In the genomic region with DNA sequence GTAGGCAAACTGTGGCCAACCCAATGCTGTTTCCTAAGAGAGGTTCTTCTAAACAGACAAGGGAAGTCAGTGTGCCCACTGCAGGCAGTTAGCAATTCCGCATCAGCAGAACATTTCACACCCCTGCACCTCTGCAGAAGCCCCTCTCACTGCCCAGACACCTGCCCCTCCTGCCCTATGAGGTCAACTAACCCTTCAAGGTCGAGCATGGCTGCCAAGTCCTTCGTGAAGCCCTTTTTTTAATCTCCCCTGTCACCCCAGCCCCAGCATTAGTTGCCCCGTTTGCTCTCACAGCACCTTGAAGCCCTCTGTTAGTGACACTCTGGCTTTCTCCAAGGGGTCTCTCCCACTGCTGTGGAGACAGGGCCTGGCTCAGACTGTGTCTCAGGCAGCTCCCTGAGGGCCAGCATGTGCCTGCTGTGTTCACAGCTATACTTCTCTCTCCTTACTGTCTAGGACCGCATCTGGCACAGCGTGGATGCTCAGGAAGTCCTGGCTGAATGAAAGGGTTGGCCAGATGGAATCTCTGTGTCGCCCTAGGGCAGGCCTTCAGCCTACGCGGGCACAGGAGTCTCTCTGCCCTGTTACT, we compare ENCODE assay signal across 1 cellular context.
TF ChIP-seq lines count a peak whose summit lies in the region.

No MANE protein-coding gene starts in this region.

TF ChIP-seq in HepG2, 621 proteins besides CTCF, POLR2A, EP300 and RAD21 (continued from another document):
- TF ChIP-seq, protein P1, sequence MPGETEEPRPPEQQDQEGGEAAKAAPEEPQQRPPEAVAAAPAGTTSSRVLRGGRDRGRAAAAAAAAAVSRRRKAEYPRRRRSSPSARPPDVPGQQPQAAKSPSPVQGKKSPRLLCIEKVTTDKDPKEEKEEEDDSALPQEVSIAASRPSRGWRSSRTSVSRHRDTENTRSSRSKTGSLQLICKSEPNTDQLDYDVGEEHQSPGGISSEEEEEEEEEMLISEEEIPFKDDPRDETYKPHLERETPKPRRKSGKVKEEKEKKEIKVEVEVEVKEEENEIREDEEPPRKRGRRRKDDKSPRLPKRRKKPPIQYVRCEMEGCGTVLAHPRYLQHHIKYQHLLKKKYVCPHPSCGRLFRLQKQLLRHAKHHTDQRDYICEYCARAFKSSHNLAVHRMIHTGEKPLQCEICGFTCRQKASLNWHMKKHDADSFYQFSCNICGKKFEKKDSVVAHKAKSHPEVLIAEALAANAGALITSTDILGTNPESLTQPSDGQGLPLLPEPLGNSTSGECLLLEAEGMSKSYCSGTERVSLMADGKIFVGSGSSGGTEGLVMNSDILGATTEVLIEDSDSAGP (CRISPR knock-in tag; IDR thresholded peaks at IDR 0.05; ENCODE audit: borderline replicate concordance) = peak; percentile 60; the same call in 1 of the 2 replicates
- TF ChIP-seq RBM22 (optimal IDR thresholded peaks at IDR 0.05; ENCODE audit: low read length) = peak; percentile 3
- TF ChIP-seq ZC3H13 (CRISPR knock-in tag; IDR thresholded peaks at IDR 0.05) = no peak
- TF ChIP-seq, protein P2, sequence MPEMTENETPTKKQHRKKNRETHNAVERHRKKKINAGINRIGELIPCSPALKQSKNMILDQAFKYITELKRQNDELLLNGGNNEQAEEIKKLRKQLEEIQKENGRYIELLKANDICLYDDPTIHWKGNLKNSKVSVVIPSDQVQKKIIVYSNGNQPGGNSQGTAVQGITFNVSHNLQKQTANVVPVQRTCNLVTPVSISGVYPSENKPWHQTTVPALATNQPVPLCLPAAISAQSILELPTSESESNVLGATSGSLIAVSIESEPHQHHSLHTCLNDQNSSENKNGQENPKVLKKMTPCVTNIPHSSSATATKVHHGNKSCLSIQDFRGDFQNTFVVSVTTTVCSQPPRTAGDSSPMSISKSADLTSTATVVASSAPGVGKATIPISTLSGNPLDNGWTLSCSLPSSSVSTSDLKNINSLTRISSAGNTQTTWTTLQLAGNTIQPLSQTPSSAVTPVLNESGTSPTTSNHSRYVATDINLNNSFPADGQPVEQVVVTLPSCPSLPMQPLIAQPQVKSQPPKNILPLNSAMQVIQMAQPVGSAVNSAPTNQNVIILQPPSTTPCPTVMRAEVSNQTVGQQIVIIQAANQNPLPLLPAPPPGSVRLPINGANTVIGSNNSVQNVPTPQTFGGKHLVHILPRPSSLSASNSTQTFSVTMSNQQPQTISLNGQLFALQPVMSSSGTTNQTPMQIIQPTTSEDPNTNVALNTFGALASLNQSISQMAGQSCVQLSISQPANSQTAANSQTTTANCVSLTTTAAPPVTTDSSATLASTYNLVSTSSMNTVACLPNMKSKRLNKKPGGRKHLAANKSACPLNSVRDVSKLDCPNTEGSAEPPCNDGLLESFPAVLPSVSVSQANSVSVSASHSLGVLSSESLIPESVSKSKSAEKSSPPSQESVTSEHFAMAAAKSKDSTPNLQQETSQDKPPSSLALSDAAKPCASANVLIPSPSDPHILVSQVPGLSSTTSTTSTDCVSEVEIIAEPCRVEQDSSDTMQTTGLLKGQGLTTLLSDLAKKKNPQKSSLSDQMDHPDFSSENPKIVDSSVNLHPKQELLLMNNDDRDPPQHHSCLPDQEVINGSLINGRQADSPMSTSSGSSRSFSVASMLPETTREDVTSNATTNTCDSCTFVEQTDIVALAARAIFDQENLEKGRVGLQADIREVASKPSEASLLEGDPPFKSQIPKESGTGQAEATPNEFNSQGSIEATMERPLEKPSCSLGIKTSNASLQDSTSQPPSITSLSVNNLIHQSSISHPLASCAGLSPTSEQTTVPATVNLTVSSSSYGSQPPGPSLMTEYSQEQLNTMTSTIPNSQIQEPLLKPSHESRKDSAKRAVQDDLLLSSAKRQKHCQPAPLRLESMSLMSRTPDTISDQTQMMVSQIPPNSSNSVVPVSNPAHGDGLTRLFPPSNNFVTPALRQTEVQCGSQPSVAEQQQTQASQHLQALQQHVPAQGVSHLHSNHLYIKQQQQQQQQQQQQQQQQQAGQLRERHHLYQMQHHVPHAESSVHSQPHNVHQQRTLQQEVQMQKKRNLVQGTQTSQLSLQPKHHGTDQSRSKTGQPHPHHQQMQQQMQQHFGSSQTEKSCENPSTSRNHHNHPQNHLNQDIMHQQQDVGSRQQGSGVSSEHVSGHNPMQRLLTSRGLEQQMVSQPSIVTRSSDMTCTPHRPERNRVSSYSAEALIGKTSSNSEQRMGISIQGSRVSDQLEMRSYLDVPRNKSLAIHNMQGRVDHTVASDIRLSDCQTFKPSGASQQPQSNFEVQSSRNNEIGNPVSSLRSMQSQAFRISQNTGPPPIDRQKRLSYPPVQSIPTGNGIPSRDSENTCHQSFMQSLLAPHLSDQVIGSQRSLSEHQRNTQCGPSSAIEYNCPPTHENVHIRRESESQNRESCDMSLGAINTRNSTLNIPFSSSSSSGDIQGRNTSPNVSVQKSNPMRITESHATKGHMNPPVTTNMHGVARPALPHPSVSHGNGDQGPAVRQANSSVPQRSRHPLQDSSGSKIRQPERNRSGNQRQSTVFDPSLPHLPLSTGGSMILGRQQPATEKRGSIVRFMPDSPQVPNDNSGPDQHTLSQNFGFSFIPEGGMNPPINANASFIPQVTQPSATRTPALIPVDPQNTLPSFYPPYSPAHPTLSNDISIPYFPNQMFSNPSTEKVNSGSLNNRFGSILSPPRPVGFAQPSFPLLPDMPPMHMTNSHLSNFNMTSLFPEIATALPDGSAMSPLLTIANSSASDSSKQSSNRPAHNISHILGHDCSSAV (CRISPR knock-in tag; IDR thresholded peaks at IDR 0.05; ENCODE audit: borderline replicate concordance) = no peak
- no peak for TF ChIP-seq TEAD2 (CRISPR knock-in tag; IDR thresholded peaks at IDR 0.05)
- no peak for TF ChIP-seq NCOA5 (CRISPR knock-in tag; IDR thresholded peaks at IDR 0.05)
- TF ChIP-seq ZFP36 (IDR thresholded peaks at IDR 0.05; ENCODE audit: borderline replicate concordance, low read depth, low read length, partially characterized antibody) = no peak
- no peak for TF ChIP-seq NKX3-1 (CRISPR knock-in tag; IDR thresholded peaks at IDR 0.05)
- TF ChIP-seq MBD4 (IDR thresholded peaks at IDR 0.05; ENCODE audit: borderline replicate concordance, low read length) = no peak
- TF ChIP-seq HNRNPUL1 (IDR thresholded peaks at IDR 0.05; ENCODE audit: low read depth, low read length) = no peak
- TF ChIP-seq, protein P3, sequence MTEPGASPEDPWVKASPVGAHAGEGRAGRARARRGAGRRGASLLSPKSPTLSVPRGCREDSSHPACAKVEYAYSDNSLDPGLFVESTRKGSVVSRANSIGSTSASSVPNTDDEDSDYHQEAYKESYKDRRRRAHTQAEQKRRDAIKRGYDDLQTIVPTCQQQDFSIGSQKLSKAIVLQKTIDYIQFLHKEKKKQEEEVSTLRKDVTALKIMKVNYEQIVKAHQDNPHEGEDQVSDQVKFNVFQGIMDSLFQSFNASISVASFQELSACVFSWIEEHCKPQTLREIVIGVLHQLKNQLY (CRISPR knock-in tag; IDR thresholded peaks at IDR 0.05) = no peak
- TF ChIP-seq RXRA (CRISPR knock-in tag; IDR thresholded peaks at IDR 0.05) = no peak
- TF ChIP-seq ZNF432 (CRISPR knock-in tag; IDR thresholded peaks at IDR 0.05; ENCODE audit: borderline replicate concordance) = no peak
- no peak for TF ChIP-seq CBFB (CRISPR knock-in tag; IDR thresholded peaks at IDR 0.05)
- TF ChIP-seq, protein P4, sequence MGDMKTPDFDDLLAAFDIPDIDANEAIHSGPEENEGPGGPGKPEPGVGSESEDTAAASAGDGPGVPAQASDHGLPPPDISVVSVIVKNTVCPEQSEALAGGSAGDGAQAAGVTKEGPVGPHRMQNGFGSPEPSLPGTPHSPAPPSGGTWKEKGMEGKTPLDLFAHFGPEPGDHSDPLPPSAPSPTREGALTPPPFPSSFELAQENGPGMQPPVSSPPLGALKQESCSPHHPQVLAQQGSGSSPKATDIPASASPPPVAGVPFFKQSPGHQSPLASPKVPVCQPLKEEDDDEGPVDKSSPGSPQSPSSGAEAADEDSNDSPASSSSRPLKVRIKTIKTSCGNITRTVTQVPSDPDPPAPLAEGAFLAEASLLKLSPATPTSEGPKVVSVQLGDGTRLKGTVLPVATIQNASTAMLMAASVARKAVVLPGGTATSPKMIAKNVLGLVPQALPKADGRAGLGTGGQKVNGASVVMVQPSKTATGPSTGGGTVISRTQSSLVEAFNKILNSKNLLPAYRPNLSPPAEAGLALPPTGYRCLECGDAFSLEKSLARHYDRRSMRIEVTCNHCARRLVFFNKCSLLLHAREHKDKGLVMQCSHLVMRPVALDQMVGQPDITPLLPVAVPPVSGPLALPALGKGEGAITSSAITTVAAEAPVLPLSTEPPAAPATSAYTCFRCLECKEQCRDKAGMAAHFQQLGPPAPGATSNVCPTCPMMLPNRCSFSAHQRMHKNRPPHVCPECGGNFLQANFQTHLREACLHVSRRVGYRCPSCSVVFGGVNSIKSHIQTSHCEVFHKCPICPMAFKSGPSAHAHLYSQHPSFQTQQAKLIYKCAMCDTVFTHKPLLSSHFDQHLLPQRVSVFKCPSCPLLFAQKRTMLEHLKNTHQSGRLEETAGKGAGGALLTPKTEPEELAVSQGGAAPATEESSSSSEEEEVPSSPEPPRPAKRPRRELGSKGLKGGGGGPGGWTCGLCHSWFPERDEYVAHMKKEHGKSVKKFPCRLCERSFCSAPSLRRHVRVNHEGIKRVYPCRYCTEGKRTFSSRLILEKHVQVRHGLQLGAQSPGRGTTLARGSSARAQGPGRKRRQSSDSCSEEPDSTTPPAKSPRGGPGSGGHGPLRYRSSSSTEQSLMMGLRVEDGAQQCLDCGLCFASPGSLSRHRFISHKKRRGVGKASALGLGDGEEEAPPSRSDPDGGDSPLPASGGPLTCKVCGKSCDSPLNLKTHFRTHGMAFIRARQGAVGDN (CRISPR knock-in tag; IDR thresholded peaks at IDR 0.05) = peak; percentile 41
